ENCODE assay signal across 12 cellular contexts in genomic region chr12:108724890-108725151, GRCh38. TPM values are rescaled to one million over a fixed set of nuclear protein-coding genes. Genes with fewer than 3 reads are reported as not detected.
A peak's percentile ranks its signal among the peaks of the same experiment; 100 is the strongest.
DNase-seq lines count a peak whose midpoint lies in the region; ATAC-seq and TF ChIP-seq lines count a peak whose summit lies in the region.
"Had no signal": no experiment of that assay in that cellular context is flagged by ENCODE, and none has a peak within 500 bp of the region (broad histone marks: within the 10 kb centered on the region; RNA-seq: fewer than 3 reads in every experiment).

No MANE protein-coding gene starts in this region.

- H3K27ac ChIP-seq in breast epithelium, result no peak overlapping the region
- peak overlapping the region; percentile 23 for H3K27ac ChIP-seq in urinary bladder (ENCODE audit: low read depth)

- H3K27me3 ChIP-seq in breast epithelium, result no peaks in the 10 kb centered on the region

- no peak for ATAC-seq in central memory CD8-positive, alpha-beta T cell (replicated peaks; ENCODE audit: extremely low read depth, poor library complexity, severe bottlenecking)
- ATAC-seq in natural killer cell, result peak in 2 of 3 donors; percentile 21 to 39

- TF ChIP-seq CTCF in MCF 10A (IDR thresholded peaks at IDR 0.05; ENCODE audit: unreplicated experiment) (no peak), breast epithelium (IDR thresholded peaks at IDR 0.05) (no peak), natural killer cell (IDR thresholded peaks at IDR 0.05) (no peak), lower leg skin (IDR thresholded peaks at IDR 0.05) (no peak)

- POLR2A ChIA-PET in MCF 10A (lab: Yijun Ruan, JAX), result interaction anchor here (1.1 to 10.8 kb wide), 5 partner anchors 7 to 40 kb away, joined by 3 to 151 read pairs (median 10); no protein-coding TSS in a partner anchor

- H3K36me3 ChIP-seq in breast epithelium, result no peaks in the 10 kb centered on the region
- H3K36me3 ChIP-seq in urinary bladder (ENCODE audit: insufficient read depth), result no peaks in the 10 kb centered on the region

- H3K9me3 ChIP-seq in breast epithelium, result no peaks in the 10 kb centered on the region

- intact Hi-C loops in MCF 10A (cut with micrococcal nuclease) (no loop called here), breast epithelium (cut with DNase I; ENCODE audit: low total_unique reads) (no loop called here), natural killer cell (cut with micrococcal nuclease) (no loop called here), lower leg skin (cut with DNase I; ENCODE audit: low total_unique reads) (no loop called here)

- H3K4me1 Mint-ChIP-seq in MCF 10A (ENCODE audit: insufficient read depth, unreplicated experiment), result peaks cover 66% of the 10 kb centered on the region
- peaks cover 31% of the 10 kb centered on the region for H3K4me1 Mint-ChIP-seq in central memory CD8-positive, alpha-beta T cell
- peaks cover 44 to 57% of the 10 kb centered on the region in 2 donors for H3K4me1 Mint-ChIP-seq in natural killer cell

- H3K36me3 Mint-ChIP-seq in MCF 10A (ENCODE audit: insufficient read depth, unreplicated experiment) (peaks cover 2% of the 10 kb centered on the region), natural killer cell (no peaks in the 10 kb centered on the region)
- H3K36me3 Mint-ChIP-seq in central memory CD8-positive, alpha-beta T cell (ENCODE audit: insufficient read depth), result peaks cover 1% of the 10 kb centered on the region

- H3K27ac Mint-ChIP-seq in MCF 10A (ENCODE audit: low read depth, unreplicated experiment), result peak overlapping the region; percentile 79
- H3K27ac Mint-ChIP-seq in central memory CD8-positive, alpha-beta T cell (ENCODE audit: low read depth), result peak overlapping the region; percentile 29
- peak overlapping the region; percentile 47 to 53 for H3K27ac Mint-ChIP-seq in natural killer cell

- H3K27me3 Mint-ChIP-seq in MCF 10A (ENCODE audit: insufficient read depth, unreplicated experiment), result no peaks in the 10 kb centered on the region
- H3K27me3 Mint-ChIP-seq in central memory CD8-positive, alpha-beta T cell, result no peaks in the 10 kb centered on the region
- no peaks in the 10 kb centered on the region for H3K27me3 Mint-ChIP-seq in natural killer cell (ENCODE audit: low read depth in 2 of 2)

- no peak for DNase-seq in MCF 10A (ENCODE audit: unreplicated experiment)
- no peak for DNase-seq in breast epithelium (ENCODE audit: low spot score in 2 of 2)
- no peak for DNase-seq in central memory CD8-positive, alpha-beta T cell (ENCODE audit: low spot score in 2 of 2)
- no peak for DNase-seq in natural killer cell
- DNase-seq in inferior parietal cortex (ENCODE audit: extremely low spot score), result no peak
- no peak for DNase-seq in hippocampal formation (lab: John Stamatoyannopoulos, UW)
- no peak for DNase-seq in lower leg skin (ENCODE audit: low spot score in 2 of 2)
- DNase-seq: activated T-cell treated with anti-CD3 and anti-CD28 coated beads for 4 hours; DMS79 treated with DMSO at 0.1 percent for 48 hours; NCI-H345; stimulated activated CD4-positive, alpha-beta T cell treated with anti-CD3 and anti-CD28 coated beads, Interleukin-4, amount 100 ng/mL, for 1 hour had no signal

- BruUV-seq in MCF 10A (replicated peaks; lab: Mats Ljungman, UMichigan), result TSS peak; percentile 80

- H3K4me3 ChIP-seq in breast epithelium (no peak overlapping the region), urinary bladder (ENCODE audit: low read depth, low read length) (no peak overlapping the region), lower leg skin (ENCODE audit: low read depth, poor library complexity, severe bottlenecking) (no peak overlapping the region)

- no peak overlapping the region for H3K4me3 Mint-ChIP-seq in MCF 10A (ENCODE audit: unreplicated experiment)
- no peak overlapping the region for H3K4me3 Mint-ChIP-seq in central memory CD8-positive, alpha-beta T cell
- H3K4me3 Mint-ChIP-seq in natural killer cell, result no peak overlapping the region

- H3K9me3 Mint-ChIP-seq in MCF 10A (ENCODE audit: unreplicated experiment) (no peaks in the 10 kb centered on the region), natural killer cell (no peaks in the 10 kb centered on the region)
- no peaks in the 10 kb centered on the region for H3K9me3 Mint-ChIP-seq in central memory CD8-positive, alpha-beta T cell

- CTCF ChIA-PET in MCF 10A (lab: Yijun Ruan, JAX), result interaction anchor here (0.8 to 1.5 kb wide), 5 partner anchors 23 to 79 kb away, joined by 3 to 5 read pairs (median 4); no protein-coding TSS in a partner anchor

- H3K4me1 ChIP-seq in breast epithelium, result peaks cover 0 to 11% of the 10 kb centered on the region in 2 donors
- no peaks in the 10 kb centered on the region for H3K4me1 ChIP-seq in urinary bladder (ENCODE audit: insufficient read depth)

- TF ChIP-seq POLR2A in breast epithelium (IDR thresholded peaks at IDR 0.05) (no peak), lower leg skin (IDR thresholded peaks at IDR 0.05) (no peak)

RNA-seq across cellular contexts. Expression of gene CORO1C, which starts 6.5 kb away (rescaled TPM):
- total RNA-seq in MCF 10A (2022) (130 and 141 TPM in 2 replicates), breast epithelium (100 to 1,000 TPM; 121 to 155 (median 149) TPM), natural killer cell (10 to 100 TPM; 28.9 to 43.5 (median 36.0) TPM), urinary bladder (213 TPM), lower leg skin (100 to 1,000 TPM in 3 of 4 donors, 10 to 100 TPM in 1; 86.5 to 193 (median 146) TPM)
- 149 TPM for polyA plus RNA-seq in urinary bladder

Comparison
In these comparisons a context has a peak if more than half of its experiments do, and no peak if none do; other contexts are left out.
1. H3K27ac Mint-ChIP-seq: peak in every context shown above with its lines; median percentile 79 in MCF 10A; 50 in natural killer cell; 29 in central memory CD8-positive, alpha-beta T cell.